Comparison of ENCODE assay signal across 24 cellular contexts in the genomic region with DNA sequence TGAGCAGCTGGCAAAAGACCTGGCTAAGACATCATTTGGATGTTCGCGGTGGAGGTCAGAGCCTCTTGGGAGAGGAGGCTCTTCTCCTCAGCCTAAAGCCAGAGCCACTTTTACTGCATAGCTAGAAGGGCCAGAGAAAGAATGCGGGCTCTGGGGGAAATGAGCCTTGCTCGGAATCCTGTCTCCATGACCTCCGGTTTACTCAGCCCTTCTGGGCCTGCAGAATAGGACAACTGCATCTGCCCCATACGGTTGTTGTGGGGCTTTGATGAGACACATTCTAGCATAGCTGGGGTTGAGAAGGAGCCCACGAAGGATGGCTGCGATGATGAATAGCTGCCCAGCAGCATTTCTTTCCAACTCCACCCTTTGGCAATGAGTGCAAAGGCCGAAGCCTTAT.
"Had no signal": no experiment of that assay in that cellular context is flagged by ENCODE, and none has a peak within 500 bp of the region (broad histone marks: within the 10 kb centered on the region; RNA-seq: fewer than 3 reads in every experiment).

No MANE protein-coding gene starts in this region.

- H3K27ac ChIP-seq: Peyer's patch, RWPE1, SJSA1 had no signal

- H3K9me3 Mint-ChIP-seq: activated B cell treated with CpG ODN at 0.5 μM for 24 hours; activated CD4-positive, alpha-beta memory T cell treated with anti-CD3 and anti-CD28 coated beads, Interleukin-2, amount 10 ng/mL, durations not matched to agents 7 days and 5 days; activated naive CD4-positive, alpha-beta T cell treated with anti-CD3 and anti-CD28 coated beads for 36 hours; activated T-helper 17 cell treated with anti-CD3 and anti-CD28 coated beads, Interleukin-2, amount 50 U/mL, for 72 hours; T-helper 1 cell treated with Interleukin-12 subunit alpha and Interleukin-12 subunit beta and Interleukin-4 antibody, amounts not matched to agents 30 μg/mL and 1 μg/mL, for 36 hours had no signal

- H3K4me3 ChIP-seq: Peyer's patch, SJSA1 had no signal

- H3K27me3 ChIP-seq: Peyer's patch, SJSA1 had no signal

- ATAC-seq: activated T-helper 17 cell treated with anti-CD3 and anti-CD28 coated beads, Interleukin-2, amount 50 U/mL, for 72 hours; SK-N-SH treated with all-trans-retinoic acid at 6 μM for 48 hours had no signal

- H3K27ac Mint-ChIP-seq: activated B cell treated with CpG ODN at 0.5 μM for 24 hours; activated CD4-positive, alpha-beta memory T cell treated with anti-CD3 and anti-CD28 coated beads, Interleukin-2, amount 10 ng/mL, durations not matched to agents 7 days and 5 days; activated naive CD4-positive, alpha-beta T cell treated with anti-CD3 and anti-CD28 coated beads for 36 hours; activated naive CD8-positive, alpha-beta T cell; activated T-helper 17 cell treated with anti-CD3 and anti-CD28 coated beads, Interleukin-2, amount 50 U/mL, for 72 hours; T-helper 1 cell treated with Interleukin-12 subunit alpha and Interleukin-12 subunit beta and Interleukin-4 antibody, amounts not matched to agents 30 μg/mL and 1 μg/mL, for 36 hours had no signal

- DNase-seq: activated B cell treated with CpG ODN at 0.5 μM for 24 hours; activated CD4-positive, alpha-beta memory T cell treated with anti-CD3 and anti-CD28 coated beads, Interleukin-2, amount 10 ng/mL, durations not matched to agents 7 days and 5 days; activated CD4-positive, alpha-beta T cell treated with anti-CD3 and anti-CD28 coated beads for 1 hour; activated CD4-positive, alpha-beta T cell treated with anti-CD3 and anti-CD28 coated beads, Interleukin-2, amount 50 U/mL, for 1 hour; activated gamma-delta T cell; activated naive CD4-positive, alpha-beta T cell treated with anti-CD3 and anti-CD28 coated beads for 36 hours; activated T-cell treated with anti-CD3 and anti-CD28 coated beads for 4 hours; activated T-cell treated with anti-CD3 and anti-CD28 coated beads, Interleukin-2, amount 50 U/mL, for 48 hours; Kasumi-1; KBM-7; NCI-H1048; NCI-H146; NCI-H187 treated with DMSO at 0.1 percent for 48 hours; NCI-H2081 treated with DMSO at 0.1 percent for 48 hours; NCI-H446; NCI-H524; Peyer's patch; SHP77 had no signal

- H3K36me3 ChIP-seq: Peyer's patch, SJSA1 had no signal

- H3K4me3 Mint-ChIP-seq: activated B cell treated with CpG ODN at 0.5 μM for 24 hours; activated CD4-positive, alpha-beta memory T cell treated with anti-CD3 and anti-CD28 coated beads, Interleukin-2, amount 10 ng/mL, durations not matched to agents 7 days and 5 days; activated naive CD4-positive, alpha-beta T cell treated with anti-CD3 and anti-CD28 coated beads for 36 hours; activated naive CD8-positive, alpha-beta T cell; activated T-helper 17 cell treated with anti-CD3 and anti-CD28 coated beads, Interleukin-2, amount 50 U/mL, for 72 hours; T-helper 1 cell treated with Interleukin-12 subunit alpha and Interleukin-12 subunit beta and Interleukin-4 antibody, amounts not matched to agents 30 μg/mL and 1 μg/mL, for 36 hours had no signal

- H3K27me3 Mint-ChIP-seq: activated naive CD8-positive, alpha-beta T cell had no signal

- H3K4me1 Mint-ChIP-seq: activated B cell treated with CpG ODN at 0.5 μM for 24 hours; activated CD4-positive, alpha-beta memory T cell treated with anti-CD3 and anti-CD28 coated beads, Interleukin-2, amount 10 ng/mL, durations not matched to agents 7 days and 5 days; activated T-helper 17 cell treated with anti-CD3 and anti-CD28 coated beads, Interleukin-2, amount 50 U/mL, for 72 hours had no signal

- H3K4me1 ChIP-seq: Peyer's patch had no signal

- H3K36me3 Mint-ChIP-seq: activated naive CD8-positive, alpha-beta T cell had no signal

- H3K9me3 ChIP-seq: Peyer's patch, SJSA1 had no signal
